Comparison of ENCODE assay signal across 19 cellular contexts in the genomic region with DNA sequence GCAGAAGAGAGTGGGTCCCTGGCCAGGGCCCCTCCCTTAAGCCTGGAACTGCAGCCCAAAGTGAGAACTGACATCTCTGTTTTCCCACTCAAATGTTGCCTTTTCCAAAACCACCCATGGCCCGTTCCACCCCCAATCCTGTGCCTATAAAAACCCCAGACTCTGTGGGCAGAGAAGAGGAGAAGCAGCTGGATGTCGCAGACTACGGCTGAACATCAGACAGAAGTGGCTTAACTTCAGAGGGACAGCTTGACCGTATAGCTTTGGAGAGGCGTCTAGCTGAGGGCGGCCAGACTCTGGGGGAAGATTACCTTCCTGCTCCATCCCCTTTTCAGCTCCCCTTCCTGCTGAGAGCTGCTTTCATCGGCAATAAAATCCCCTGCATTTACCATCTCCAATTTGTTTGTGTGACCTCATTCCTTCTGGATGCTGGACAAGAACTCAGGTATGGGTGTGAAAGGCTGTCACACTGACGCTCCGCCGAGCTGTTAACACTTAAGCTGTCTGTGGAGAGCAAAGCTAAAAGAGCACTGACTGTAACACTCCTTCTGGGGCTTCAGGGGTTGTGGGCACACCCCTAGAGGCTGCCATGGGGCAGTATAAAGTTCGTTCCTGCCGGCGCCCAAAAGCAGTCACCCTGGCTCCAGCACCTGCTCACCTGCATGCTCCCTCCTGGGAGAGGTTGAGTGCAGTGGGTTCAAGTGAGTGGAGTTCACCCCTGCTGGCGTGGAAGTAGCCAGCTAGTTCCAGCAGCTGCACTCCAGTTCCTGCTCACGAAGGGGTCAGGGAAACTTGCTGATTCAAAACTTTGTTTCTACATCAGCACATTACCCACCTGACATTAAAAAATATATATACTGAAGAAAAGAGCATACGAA.
"Had no signal": no experiment of that assay in that cellular context is flagged by ENCODE, and none has a peak within 500 bp of the region (broad histone marks: within the 10 kb centered on the region; RNA-seq: fewer than 3 reads in every experiment).

No MANE protein-coding gene starts in this region.

- H3K4me3 ChIP-seq: prostate gland had no signal

- H3K4me1 ChIP-seq: prostate gland had no signal

- H3K4me3 Mint-ChIP-seq: activated CD8-positive, alpha-beta memory T cell treated with anti-CD3 and anti-CD28 coated beads, Interleukin-2, amount 10 ng/mL, durations not matched to agents 7 days and 5 days; activated naive CD8-positive, alpha-beta T cell; activated T-cell treated with anti-CD3 and anti-CD28 coated beads, Interleukin-2, amount 50 U/mL, for 24 hours; endodermal cell; natural killer cell; T-helper 2 cell treated with Interferon-gamma antibody and Interleukin-4, amounts not matched to agents 5 μg/mL and 100 μg/mL, for 36 hours had no signal

- DNase-seq: activated CD4-positive, alpha-beta T cell treated with anti-CD3 and anti-CD28 coated beads for 1 hour; activated CD4-positive, alpha-beta T cell treated with anti-CD3 and anti-CD28 coated beads, Interleukin-2, amount 50 U/mL, for 48 hours; activated CD8-positive, alpha-beta memory T cell treated with anti-CD3 and anti-CD28 coated beads, Interleukin-2, amount 10 ng/mL, durations not matched to agents 7 days and 5 days; activated gamma-delta T cell; activated T-cell treated with anti-CD3 and anti-CD28 coated beads, Interleukin-2, amount 50 U/mL, for 24 hours; amygdala; endodermal cell; erythroblast; hypothalamus; left cardiac atrium; natural killer cell; occipital lobe; stimulated activated CD4-positive, alpha-beta T cell treated with anti-CD3 and anti-CD28 coated beads, Interleukin-2, amount 100 ng/mL, for 24 hours; stimulated activated naive CD4-positive, alpha-beta T cell; trophoblast cell had no signal

- H3K27ac ChIP-seq: prostate gland had no signal

- H3K36me3 Mint-ChIP-seq: activated CD8-positive, alpha-beta memory T cell treated with anti-CD3 and anti-CD28 coated beads, Interleukin-2, amount 10 ng/mL, durations not matched to agents 7 days and 5 days; activated naive CD8-positive, alpha-beta T cell; natural killer cell had no signal

- H3K27ac Mint-ChIP-seq: activated CD8-positive, alpha-beta memory T cell treated with anti-CD3 and anti-CD28 coated beads, Interleukin-2, amount 10 ng/mL, durations not matched to agents 7 days and 5 days; activated naive CD8-positive, alpha-beta T cell; activated T-cell treated with anti-CD3 and anti-CD28 coated beads, Interleukin-2, amount 50 U/mL, for 24 hours; endodermal cell; natural killer cell; T-helper 2 cell treated with Interferon-gamma antibody and Interleukin-4, amounts not matched to agents 5 μg/mL and 100 μg/mL, for 36 hours had no signal

- H3K4me1 Mint-ChIP-seq: activated CD8-positive, alpha-beta memory T cell treated with anti-CD3 and anti-CD28 coated beads, Interleukin-2, amount 10 ng/mL, durations not matched to agents 7 days and 5 days; natural killer cell had no signal

- H3K9me3 Mint-ChIP-seq: activated T-cell treated with anti-CD3 and anti-CD28 coated beads, Interleukin-2, amount 50 U/mL, for 24 hours; natural killer cell; T-helper 2 cell treated with Interferon-gamma antibody and Interleukin-4, amounts not matched to agents 5 μg/mL and 100 μg/mL, for 36 hours had no signal

- H3K27me3 Mint-ChIP-seq: activated T-cell treated with anti-CD3 and anti-CD28 coated beads, Interleukin-2, amount 50 U/mL, for 24 hours had no signal

- H3K36me3 ChIP-seq: prostate gland had no signal

- ATAC-seq: activated CD8-positive, alpha-beta memory T cell treated with anti-CD3 and anti-CD28 coated beads, Interleukin-2, amount 10 ng/mL, durations not matched to agents 7 days and 5 days; left cardiac atrium; natural killer cell; sciatic nerve had no signal

- H3K9me3 ChIP-seq: prostate gland had no signal
